In genomic region chr16:57671451-57671850, GRCh38 we compare ENCODE assay signal across 14 cellular contexts. TPM values are rescaled to one million over a fixed set of nuclear protein-coding genes. Genes with fewer than 3 reads are reported as not detected.
A peak's percentile ranks its signal among the peaks of the same experiment; 100 is the strongest.
DNase-seq lines count a peak whose midpoint lies in the region; ATAC-seq, FAIRE-seq and TF ChIP-seq lines count a peak whose summit lies in the region.
"Not testable (repeated sequence)": the region's sequence is repeated elsewhere in the genome, so short reads cannot be mapped to it uniquely, and the experiment has no call there.
"Had no signal": no experiment of that assay in that cellular context is flagged by ENCODE, and none has a peak within 500 bp of the region (broad histone marks: within the 10 kb centered on the region; RNA-seq: fewer than 3 reads in every experiment).

No MANE protein-coding gene starts in this region.

- not testable (repeated sequence) for H2AFZ ChIP-seq in HepG2 (ENCODE audit: low read length)

- not testable (repeated sequence) for ATAC-seq in Right ventricle myocardium inferior, HepG2

- H3K4me3 ChIP-seq in choroid plexus epithelial cell (ENCODE audit: low read depth, low read length); HepG2 (replicated peaks in 1 of 3; ENCODE audit: insufficient read depth in 1 of 3, low read depth in 2 of 3, low read length in 3 of 3); sigmoid colon: not testable (repeated sequence)

- intact Hi-C loops in Right ventricle myocardium inferior (cut with DNase I); HepG2 (cut with micrococcal nuclease; ENCODE audit: unreplicated experiment); sigmoid colon (cut with DNase I): not testable (repeated sequence)

- not testable (repeated sequence) for TF ChIP-seq EP300 in HepG2 (IDR thresholded peaks at IDR 0.05; ENCODE audit: low read depth in 2 of 2, low read length in 2 of 2); HepG2 (CRISPR knock-in tag; IDR thresholded peaks at IDR 0.05; ENCODE audit: borderline replicate concordance); sigmoid colon (IDR thresholded peaks at IDR 0.05)

- H3K4me2 ChIP-seq in HepG2 (ENCODE audit: low read depth, low read length), result not testable (repeated sequence)

- WGBS in HepG2 (ENCODE audit: low lambda C conversion rate), result 62% methylated on average over 7 of the region's 7 CpGs
- 74 to 86% methylated on average over 7 of the region's 7 CpGs for WGBS in sigmoid colon, 2 donors

- H3K79me2 ChIP-seq in HepG2 (ENCODE audit: insufficient read depth, low read length), result not testable (repeated sequence)

- H3K27ac ChIP-seq in HepG2 (ENCODE audit: extremely low read length, insufficient read depth, low read length); sigmoid colon: not testable (repeated sequence)

- not testable (repeated sequence) for H4K20me1 ChIP-seq in HepG2 (ENCODE audit: insufficient read depth, low read length)

- H3K27ac Mint-ChIP-seq in neural crest cell (ENCODE audit: unreplicated experiment), result peak overlapping the region; percentile 93

- H3K36me3 Mint-ChIP-seq in neural crest cell (ENCODE audit: low read depth), result not testable (repeated sequence)

- not testable (repeated sequence) for BruUV-seq in HepG2 (replicated peaks; lab: Mats Ljungman, UMichigan)

- H3K4me3 Mint-ChIP-seq in neural crest cell, result not testable (repeated sequence)

- CTCF ChIA-PET in HepG2 (lab: Yijun Ruan, JAX; ENCODE audit: low intra/inter-chr PET ratio, low total read pairs), result interaction anchor here (0.9 kb wide), 1 partner anchor 49 kb away, joined by 4 read pairs; no protein-coding TSS in a partner anchor

- peak; percentile 25 for DNase-seq in Daoy (ENCODE audit: low read depth)
- peak; percentile 56 for DNase-seq in M059J (ENCODE audit: low read depth)
- peak; percentile 91 for DNase-seq in amniotic epithelial cell (ENCODE audit: low read depth)
- DNase-seq in choroid plexus epithelial cell (ENCODE audit: low read depth), result peak; percentile 77
- peak; percentile 20 for DNase-seq in Right ventricle myocardium inferior (ENCODE audit: missing footprints)
- DNase-seq in HepG2 (ENCODE audit: low spot score); neural crest cell (ENCODE audit: low read depth, low spot score): not testable (repeated sequence)
- DNase-seq in sigmoid colon, result peak; percentile 6

- peaks cover 64% of the 10 kb centered on the region for H3K4me1 ChIP-seq in HepG2 (ENCODE audit: insufficient read depth, low read length)
- not testable (repeated sequence) for H3K4me1 ChIP-seq in sigmoid colon

- POLR2A ChIA-PET in HepG2 (lab: Yijun Ruan, JAX), result interaction anchor here (0.7 to 1.2 kb wide), 3 partner anchors 9 to 64 kb away, joined by 3 to 4 read pairs (median 3); partner anchors contain the start of gene KATNB1

- H3K9me3 Mint-ChIP-seq in neural crest cell, result not testable (repeated sequence)

- H3K27me3 Mint-ChIP-seq in neural crest cell (ENCODE audit: low read depth), result not testable (repeated sequence)

- not testable (repeated sequence) for H3K9ac ChIP-seq in HepG2 (ENCODE audit: insufficient read depth, low read depth, low read length)

- H3K27me3 ChIP-seq in HepG2 (ENCODE audit: control insufficient read depth in 1 of 2, insufficient read depth in 2 of 2, low read length in 2 of 2); sigmoid colon: not testable (repeated sequence)

- TF ChIP-seq RAD21 in HepG2 (CRISPR knock-in tag; IDR thresholded peaks at IDR 0.05), result not testable (repeated sequence)

- not testable (repeated sequence) for FAIRE-seq in HepG2 (lab: Jason Lieb, UNC)

- H3K9me3 ChIP-seq in HepG2 (ENCODE audit: low read length); sigmoid colon: not testable (repeated sequence)

- H3K36me3 ChIP-seq in HepG2 (replicated peaks in 1 of 2; ENCODE audit: control insufficient read depth in 1 of 2, insufficient read depth in 2 of 2, low read length in 2 of 2); sigmoid colon: not testable (repeated sequence)

- not testable (repeated sequence) for TF ChIP-seq CTCF in choroid plexus epithelial cell (conservative IDR thresholded peaks at IDR 0.05; ENCODE audit: low read depth, low read length); HepG2 (CRISPR knock-in tag; IDR thresholded peaks at IDR 0.05); neural crest cell (conservative IDR thresholded peaks at IDR 0.05); sigmoid colon (IDR thresholded peaks at IDR 0.05)

- in situ Hi-C loops in HepG2 (cut with HindIII; ENCODE audit: extremely low pct_ligation_motif_present, low pct_unique_long_range_greater_than_20kb), result not testable (repeated sequence)

- not testable (repeated sequence) for TF ChIP-seq POLR2A in HepG2 (IDR thresholded peaks at IDR 0.05; ENCODE audit: insufficient read depth in 1 of 2, low read depth in 2 of 2, low read length in 2 of 2); sigmoid colon (IDR thresholded peaks at IDR 0.05)

- peaks cover 34% of the 10 kb centered on the region for H3K4me1 Mint-ChIP-seq in neural crest cell

RNA-seq across cellular contexts. Expression of gene ADGRG3, which starts 3.3 kb away (rescaled TPM):
- total RNA-seq in Daoy (2014; rRNA removed; shearing (Covaris generic)), result not detected in 2 replicates
- not detected in 2 replicates for total RNA-seq in M059J (2014; rRNA removed; shearing (Covaris generic))
- total RNA-seq in Right ventricle myocardium inferior, result 0.87 TPM
- total RNA-seq in HepG2 (2016; rRNA removed; fragmentation: Illumina TruSeq; extraction: Trizol), result 1.0 and 2.7 TPM in 2 replicates
- total RNA-seq in HepG2 (2016; cell fraction: cytosol; rRNA removed; fragmentation: Illumina TruSeq; extraction: Trizol; ENCODE audit: low read depth), result 0.79 and 1.1 TPM in 2 replicates
- 1.1 and 2.2 TPM in 2 replicates for total RNA-seq in HepG2 (2016; cell fraction: insoluble cytoplasmic fraction; rRNA removed; fragmentation: Illumina TruSeq; extraction: Trizol)
- total RNA-seq in HepG2 (2016; cell fraction: membrane; rRNA removed; fragmentation: Illumina TruSeq; extraction: Trizol), result 1.0 and 1.5 TPM in 2 replicates
- 2.3 and 2.7 TPM in 2 replicates for total RNA-seq in HepG2 (2016; cell fraction: nucleus; rRNA removed; fragmentation: Illumina TruSeq; extraction: Trizol)
- 11.8 and 13.6 TPM in 2 replicates for polyA plus RNA-seq in HepG2 (2011; rRNA removed)
- polyA plus RNA-seq in HepG2 (2011; cell fraction: cytosol; rRNA removed), result 10.8 and 11.2 TPM in 2 replicates
- 21.1 and 23.7 TPM in 2 replicates for polyA plus RNA-seq in HepG2 (2011; cell fraction: nucleus; rRNA removed)
- 5.8 and 8.1 TPM in 2 replicates for polyA plus RNA-seq in HepG2 (2012)
- polyA plus RNA-seq in HepG2 (2016; cell fraction: cytosol; fragmentation: Illumina TruSeq; extraction: Trizol; ENCODE audit: low read depth), result 0.49 and 0.54 TPM in 2 replicates
- 1.3 TPM in 2 replicates for polyA plus RNA-seq in HepG2 (2016; cell fraction: insoluble cytoplasmic fraction; fragmentation: Illumina TruSeq; extraction: Trizol; ENCODE audit: low read depth)
- 0.65 and 1.0 TPM in 2 replicates for polyA plus RNA-seq in HepG2 (2016; cell fraction: membrane; fragmentation: Illumina TruSeq; extraction: Trizol; ENCODE audit: low read depth)
- polyA plus RNA-seq in HepG2 (2016; cell fraction: nucleus; fragmentation: Illumina TruSeq; extraction: Trizol; ENCODE audit: insufficient read depth, low read depth), result 5.4 and 6.5 TPM in 2 replicates
- polyA minus RNA-seq in HepG2 (2011; rRNA and poly(A)+ RNA removed; ENCODE audit: low replicate concordance), result 0.91 and 31.9 TPM in 2 replicates
- 4.7 and 5.3 TPM in 2 replicates for polyA minus RNA-seq in HepG2 (2011; cell fraction: cytosol; rRNA and poly(A)+ RNA removed)
- 8.9 and 10.4 TPM in 2 replicates for polyA minus RNA-seq in HepG2 (2011; cell fraction: nucleus; rRNA and poly(A)+ RNA removed)
- total RNA-seq in neural crest cell, result not detected in 2 replicates
- 1 to 10 TPM; 3.0 to 6.6 (median 4.9) TPM for total RNA-seq in sigmoid colon
- polyA plus RNA-seq in sigmoid colon, result 1 to 10 TPM in 2 of 3 donors, under 1 TPM in 1; 0.69 to 3.6 (median 2.4) TPM
- total RNA-seq: A172; CD8-positive, alpha-beta memory T cell; GM23338; HFFc6 had no signal
- polyA plus RNA-seq: CD4-positive, CD25-positive, alpha-beta regulatory T cell; CD8-positive, alpha-beta memory T cell; GM23338; IgD-negative memory B cell had no signal

RNA-seq across cellular contexts. Expression of gene DRC7, which starts 23.2 kb away (rescaled TPM):
- not detected in 2 replicates for total RNA-seq in Daoy (2014; rRNA removed; shearing (Covaris generic))
- not detected in 2 replicates for total RNA-seq in M059J (2014; rRNA removed; shearing (Covaris generic))
- total RNA-seq in Right ventricle myocardium inferior (not detected), HepG2 (2016; rRNA removed; fragmentation: Illumina TruSeq; extraction: Trizol) (2.7 and 3.4 TPM in 2 replicates), neural crest cell (0.16 and 0.32 TPM in 2 replicates), sigmoid colon (not detected)
- 0.26 and 1.5 TPM in 2 replicates for total RNA-seq in HepG2 (2016; cell fraction: cytosol; rRNA removed; fragmentation: Illumina TruSeq; extraction: Trizol; ENCODE audit: low read depth)
- total RNA-seq in HepG2 (2016; cell fraction: insoluble cytoplasmic fraction; rRNA removed; fragmentation: Illumina TruSeq; extraction: Trizol), result 2.4 and 2.5 TPM in 2 replicates
- 1.4 and 2.1 TPM in 2 replicates for total RNA-seq in HepG2 (2016; cell fraction: membrane; rRNA removed; fragmentation: Illumina TruSeq; extraction: Trizol)
- 0.59 and 1.6 TPM in 2 replicates for total RNA-seq in HepG2 (2016; cell fraction: nucleus; rRNA removed; fragmentation: Illumina TruSeq; extraction: Trizol)
- polyA plus RNA-seq in HepG2 (2011; rRNA removed) (3.4 and 3.5 TPM in 2 replicates), sigmoid colon (not detected)
- polyA plus RNA-seq in HepG2 (2011; cell fraction: cytosol; rRNA removed), result 2.7 and 3.1 TPM in 2 replicates
- polyA plus RNA-seq in HepG2 (2011; cell fraction: nucleus; rRNA removed), result 3.4 TPM in 2 replicates
- 4.1 and 4.4 TPM in 2 replicates for polyA plus RNA-seq in HepG2 (2012)
- 0.70 and 1.3 TPM in 2 replicates for polyA plus RNA-seq in HepG2 (2016; cell fraction: cytosol; fragmentation: Illumina TruSeq; extraction: Trizol; ENCODE audit: low read depth)
- 2.0 and 2.4 TPM in 2 replicates for polyA plus RNA-seq in HepG2 (2016; cell fraction: insoluble cytoplasmic fraction; fragmentation: Illumina TruSeq; extraction: Trizol; ENCODE audit: low read depth)
- 1.0 and 1.1 TPM in 2 replicates for polyA plus RNA-seq in HepG2 (2016; cell fraction: membrane; fragmentation: Illumina TruSeq; extraction: Trizol; ENCODE audit: low read depth)
- polyA plus RNA-seq in HepG2 (2016; cell fraction: nucleus; fragmentation: Illumina TruSeq; extraction: Trizol; ENCODE audit: insufficient read depth, low read depth), result 1.6 and 1.8 TPM in 2 replicates
- 1.2 TPM in 1 of 2 replicates, not detected in the other for polyA minus RNA-seq in HepG2 (2011; rRNA and poly(A)+ RNA removed; ENCODE audit: low replicate concordance)
- 0.99 and 1.1 TPM in 2 replicates for polyA minus RNA-seq in HepG2 (2011; cell fraction: cytosol; rRNA and poly(A)+ RNA removed)
- 1.3 and 2.5 TPM in 2 replicates for polyA minus RNA-seq in HepG2 (2011; cell fraction: nucleus; rRNA and poly(A)+ RNA removed)
- total RNA-seq: A172; CD4-positive, CD25-positive, alpha-beta regulatory T cell; CD8-positive, alpha-beta memory T cell; GM23338; HFFc6 had no signal
- polyA plus RNA-seq: CD4-positive, CD25-positive, alpha-beta regulatory T cell; CD8-positive, alpha-beta memory T cell; GM23338; IgD-negative memory B cell had no signal

RNA-seq across cellular contexts. Expression of gene ADGRG1, which starts 43.0 kb away (rescaled TPM):
- 4.9 and 6.6 TPM in 2 replicates for total RNA-seq in Daoy (2014; rRNA removed; shearing (Covaris generic))
- total RNA-seq in M059J (2014; rRNA removed; shearing (Covaris generic)), result 16.2 and 20.6 TPM in 2 replicates
- 23.1 TPM for total RNA-seq in Right ventricle myocardium inferior
- total RNA-seq in HepG2 (2016; rRNA removed; fragmentation: Illumina TruSeq; extraction: Trizol), result 2.8 and 5.9 TPM in 2 replicates
- 1.1 and 2.0 TPM in 2 replicates for total RNA-seq in HepG2 (2016; cell fraction: cytosol; rRNA removed; fragmentation: Illumina TruSeq; extraction: Trizol; ENCODE audit: low read depth)
- 2.8 and 5.0 TPM in 2 replicates for total RNA-seq in HepG2 (2016; cell fraction: insoluble cytoplasmic fraction; rRNA removed; fragmentation: Illumina TruSeq; extraction: Trizol)
- 3.1 and 3.2 TPM in 2 replicates for total RNA-seq in HepG2 (2016; cell fraction: membrane; rRNA removed; fragmentation: Illumina TruSeq; extraction: Trizol)
- 7.2 and 8.0 TPM in 2 replicates for total RNA-seq in HepG2 (2016; cell fraction: nucleus; rRNA removed; fragmentation: Illumina TruSeq; extraction: Trizol)
- polyA plus RNA-seq in HepG2 (2011; rRNA removed), result 2.7 and 3.3 TPM in 2 replicates
- polyA plus RNA-seq in HepG2 (2011; cell fraction: cytosol; rRNA removed), result 1.8 and 2.1 TPM in 2 replicates
- polyA plus RNA-seq in HepG2 (2011; cell fraction: nucleus; rRNA removed), result 5.0 and 7.4 TPM in 2 replicates
- polyA plus RNA-seq in HepG2 (2012), result 2.3 and 3.3 TPM in 2 replicates
- polyA plus RNA-seq in HepG2 (2016; cell fraction: cytosol; fragmentation: Illumina TruSeq; extraction: Trizol; ENCODE audit: low read depth), result 0.83 and 1.3 TPM in 2 replicates
- polyA plus RNA-seq in HepG2 (2016; cell fraction: insoluble cytoplasmic fraction; fragmentation: Illumina TruSeq; extraction: Trizol; ENCODE audit: low read depth), result 2.4 and 5.1 TPM in 2 replicates
- polyA plus RNA-seq in HepG2 (2016; cell fraction: membrane; fragmentation: Illumina TruSeq; extraction: Trizol; ENCODE audit: low read depth), result 2.8 and 3.2 TPM in 2 replicates
- 14.1 and 15.0 TPM in 2 replicates for polyA plus RNA-seq in HepG2 (2016; cell fraction: nucleus; fragmentation: Illumina TruSeq; extraction: Trizol; ENCODE audit: insufficient read depth, low read depth)
- 4.0 and 29.5 TPM in 2 replicates for polyA minus RNA-seq in HepG2 (2011; rRNA and poly(A)+ RNA removed; ENCODE audit: low replicate concordance)
- 1.8 and 1.9 TPM in 2 replicates for polyA minus RNA-seq in HepG2 (2011; cell fraction: cytosol; rRNA and poly(A)+ RNA removed)
- polyA minus RNA-seq in HepG2 (2011; cell fraction: nucleus; rRNA and poly(A)+ RNA removed), result 2.4 and 2.8 TPM in 2 replicates
- 56.6 and 58.5 TPM in 2 replicates for total RNA-seq in neural crest cell
- total RNA-seq in sigmoid colon, result 1 to 10 TPM; 5.0 to 8.0 (median 6.7) TPM
- polyA plus RNA-seq in sigmoid colon, result 10 to 100 TPM in 1 of 3 donors, 1 to 10 TPM in 2; 5.3 to 36.3 (median 7.8) TPM
